Comparison of ENCODE assay signal across 12 cellular contexts in the genomic region with DNA sequence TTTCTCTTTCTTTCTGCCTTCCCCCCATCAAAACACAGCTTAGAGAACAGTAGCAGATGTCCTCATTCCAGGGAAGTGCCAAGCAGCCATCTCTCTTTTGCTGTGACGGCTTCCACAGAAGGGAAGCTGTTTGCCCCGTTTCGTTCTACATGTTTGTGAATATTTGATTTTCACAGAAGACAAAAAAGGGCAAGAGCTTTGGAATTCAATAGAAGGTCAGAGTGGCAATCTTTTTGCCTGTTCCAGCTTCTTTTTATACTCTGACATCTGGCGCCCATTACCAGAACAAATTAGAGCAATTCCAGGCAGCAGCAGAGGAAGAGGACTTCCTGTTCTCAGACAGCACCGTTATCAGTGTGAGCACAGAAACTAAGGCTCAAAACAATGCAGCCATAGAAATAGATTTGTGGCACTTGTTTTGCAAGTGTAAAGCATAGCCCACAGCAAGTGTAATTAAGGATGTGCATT.
DNase-seq lines count a peak whose midpoint lies in the region; ATAC-seq, FAIRE-seq and TF ChIP-seq lines count a peak whose summit lies in the region.
"Had no signal": no experiment of that assay in that cellular context is flagged by ENCODE, and none has a peak within 500 bp of the region (broad histone marks: within the 10 kb centered on the region; RNA-seq: fewer than 3 reads in every experiment).

No MANE protein-coding gene starts in this region.

- DNase-seq in DMS 273 treated with DMSO at 0.1 percent for 48 hours (lab: John Stamatoyannopoulos, UW) (peak; percentile 62), SK-MEL-5 (ENCODE audit: low read depth, low spot score) (peak; percentile 50), endothelial cell of umbilical vein (ENCODE audit: low read depth, low spot score) (peak; percentile 88), neural progenitor cell (ENCODE audit: low spot score) (peak; percentile 14), GM19239 (ENCODE audit: insufficient read length, low spot score) (no peak), GM10266 (ENCODE audit: extremely low spot score) (no peak), osteoblast (ENCODE audit: insufficient read length, low spot score, missing footprints) (no peak)
- DNase-seq: CD8-positive, alpha-beta memory T cell; MG63; T-helper 1 cell had no signal

- no TSS peak for BruUV-seq in endothelial cell of umbilical vein (replicated peaks; lab: Mats Ljungman, UMichigan)

- POLR2A ChIA-PET in endothelial cell of umbilical vein (lab: Charles Lee): no interaction called here

- intact Hi-C loops in endothelial cell of umbilical vein (cut with micrococcal nuclease): loop anchor here (10.0 kb wide), 1 partner anchor 128 kb away; no protein-coding TSS in a partner anchor

- dilution Hi-C loops in endothelial cell of umbilical vein (cut with MboI; ENCODE audit: extremely low pct_ligation_motif_present, low sequenced_read_pairs): no loop called here

- no peak for ATAC-seq in activated T-helper 17 cell treated with anti-CD3 and anti-CD28 coated beads, Interleukin-2, amount 50 U/mL, for 72 hours (replicated peaks)

- peaks cover 8% of the 10 kb centered on the region for H3K4me1 Mint-ChIP-seq in neural progenitor cell
- no peaks in the 10 kb centered on the region for H3K4me1 Mint-ChIP-seq in activated T-helper 17 cell treated with anti-CD3 and anti-CD28 coated beads, Interleukin-2, amount 50 U/mL, for 72 hours
- H3K4me1 Mint-ChIP-seq: CD8-positive, alpha-beta memory T cell had no signal

- H3K79me2 ChIP-seq in endothelial cell of umbilical vein (ENCODE audit: control insufficient read depth, insufficient read depth, low read length): no peaks in the 10 kb centered on the region
- H3K79me2 ChIP-seq in neural progenitor cell (ENCODE audit: low read depth): no peaks in the 10 kb centered on the region
- H3K79me2 ChIP-seq in osteoblast (ENCODE audit: insufficient read depth, low read length): no peaks in the 10 kb centered on the region

- H3K9me3 Mint-ChIP-seq in neural progenitor cell: peaks cover 11% of the 10 kb centered on the region
- H3K9me3 Mint-ChIP-seq in activated T-helper 17 cell treated with anti-CD3 and anti-CD28 coated beads, Interleukin-2, amount 50 U/mL, for 72 hours: peaks cover 11% of the 10 kb centered on the region

- CTCF ChIA-PET in endothelial cell of umbilical vein (lab: Charles Lee): interaction anchor here (0.8 kb wide), 1 partner anchor 149 kb away, joined by 3 read pairs; no protein-coding TSS in a partner anchor

- no peaks in the 10 kb centered on the region for H3K36me3 Mint-ChIP-seq in neural progenitor cell
- no peaks in the 10 kb centered on the region for H3K36me3 Mint-ChIP-seq in activated T-helper 17 cell treated with anti-CD3 and anti-CD28 coated beads, Interleukin-2, amount 50 U/mL, for 72 hours (ENCODE audit: low read depth)
- H3K36me3 Mint-ChIP-seq: CD8-positive, alpha-beta memory T cell had no signal

- in situ Hi-C loops in SK-MEL-5 (cut with HindIII; ENCODE audit: low pct_unique_long_range_greater_than_20kb, low sequenced_read_pairs): no loop called here

- H3K27ac Mint-ChIP-seq in neural progenitor cell: peak overlapping the region; percentile 46
- H3K27ac Mint-ChIP-seq in activated T-helper 17 cell treated with anti-CD3 and anti-CD28 coated beads, Interleukin-2, amount 50 U/mL, for 72 hours: no peak overlapping the region
- H3K27ac Mint-ChIP-seq: CD8-positive, alpha-beta memory T cell had no signal

- TF ChIP-seq CTCF in endothelial cell of umbilical vein (IDR thresholded peaks at IDR 0.05; ENCODE audit: extremely low read depth in 1 of 2, insufficient read depth in 1 of 2, low read depth in 1 of 2, low read length in 2 of 2) (no peak), neural progenitor cell (IDR thresholded peaks at IDR 0.05) (no peak), GM10266 (IDR thresholded peaks at IDR 0.05; ENCODE audit: control insufficient read depth, insufficient read depth, low read depth, missing control alignments) (no peak), osteoblast (IDR thresholded peaks at IDR 0.05; ENCODE audit: extremely low read depth, low read depth, low read length) (no peak)

- TF ChIP-seq POLR2A in endothelial cell of umbilical vein (IDR thresholded peaks at IDR 0.05; ENCODE audit: low read depth, low read length): no peak

- H2AFZ ChIP-seq in endothelial cell of umbilical vein (ENCODE audit: low read depth, low read length): peak overlapping the region; percentile 64
- H2AFZ ChIP-seq in neural progenitor cell (replicated peaks): peak overlapping the region; percentile 99
- H2AFZ ChIP-seq in osteoblast (ENCODE audit: low read length): no peak overlapping the region

- H3K9me3 ChIP-seq in endothelial cell of umbilical vein (replicated peaks; ENCODE audit: control insufficient read depth, insufficient read depth, low read length): no peaks in the 10 kb centered on the region
- no peaks in the 10 kb centered on the region for H3K9me3 ChIP-seq in neural progenitor cell (ENCODE audit: low read depth)
- peaks cover 4% of the 10 kb centered on the region for H3K9me3 ChIP-seq in osteoblast (ENCODE audit: low read depth, low read length)
- H3K9me3 ChIP-seq: MG63 had no signal

- H3K36me3 ChIP-seq in endothelial cell of umbilical vein (ENCODE audit: control insufficient read depth in 2 of 2, extremely low read depth in 1 of 2, insufficient read depth in 2 of 2, low read length in 2 of 2): no peaks in the 10 kb centered on the region
- H3K36me3 ChIP-seq in neural progenitor cell: no peaks in the 10 kb centered on the region
- no peaks in the 10 kb centered on the region for H3K36me3 ChIP-seq in osteoblast (ENCODE audit: insufficient read depth, low read length)
- H3K36me3 ChIP-seq: MG63 had no signal

- H3K9ac ChIP-seq in endothelial cell of umbilical vein (replicated peaks; ENCODE audit: extremely low read depth, insufficient read depth, low read length) (peak overlapping the region; percentile 32), neural progenitor cell (no peak overlapping the region)

- H3K4me2 ChIP-seq in endothelial cell of umbilical vein (ENCODE audit: insufficient read depth, low read length) (peak overlapping the region; percentile 65), neural progenitor cell (peak overlapping the region; percentile 66), osteoblast (ENCODE audit: insufficient read depth, low read length) (no peak overlapping the region)

- FAIRE-seq in endothelial cell of umbilical vein (lab: Jason Lieb, UNC) (peak; percentile 81), GM19239 (lab: Jason Lieb, UNC) (no peak)
- FAIRE-seq: frontal cortex had no signal

- peaks cover 7% of the 10 kb centered on the region for H3K4me1 ChIP-seq in endothelial cell of umbilical vein (ENCODE audit: control insufficient read depth, extremely low read depth, insufficient read depth, low read length)
- peaks cover 18% of the 10 kb centered on the region for H3K4me1 ChIP-seq in neural progenitor cell
- H3K4me1 ChIP-seq in osteoblast (ENCODE audit: insufficient read depth, low read length): no peaks in the 10 kb centered on the region

- no peaks in the 10 kb centered on the region for H3K9me1 ChIP-seq in endothelial cell of umbilical vein (replicated peaks; ENCODE audit: control insufficient read depth, extremely low read depth, insufficient read depth, low read length)

- H3K27me3 ChIP-seq in endothelial cell of umbilical vein (ENCODE audit: control insufficient read depth in 2 of 2, insufficient read depth in 2 of 2, low read length in 2 of 2): no peaks in the 10 kb centered on the region
- no peaks in the 10 kb centered on the region for H3K27me3 ChIP-seq in neural progenitor cell
- no peaks in the 10 kb centered on the region for H3K27me3 ChIP-seq in osteoblast (ENCODE audit: insufficient read depth, low read length)
- H3K27me3 ChIP-seq: MG63 had no signal

- H3K27me3 Mint-ChIP-seq in neural progenitor cell (ENCODE audit: insufficient read depth, low read depth): peaks cover 2% of the 10 kb centered on the region
- no peaks in the 10 kb centered on the region for H3K27me3 Mint-ChIP-seq in activated T-helper 17 cell treated with anti-CD3 and anti-CD28 coated beads, Interleukin-2, amount 50 U/mL, for 72 hours
- H3K27me3 Mint-ChIP-seq: CD8-positive, alpha-beta memory T cell had no signal

- peak overlapping the region in 2 of 3 experiments; percentile 19 to 55 for H3K4me3 ChIP-seq in endothelial cell of umbilical vein (replicated peaks in 1 of 3; ENCODE audit: insufficient read depth in 1 of 3, low read depth in 1 of 3, low read length in 3 of 3)
- H3K4me3 ChIP-seq in neural progenitor cell: no peak overlapping the region
- no peak overlapping the region for H3K4me3 ChIP-seq in osteoblast (ENCODE audit: insufficient read depth, low read length)
- H3K4me3 ChIP-seq: MG63 had no signal

- peak overlapping the region; percentile 13 for H3K4me3 Mint-ChIP-seq in neural progenitor cell
- no peak overlapping the region for H3K4me3 Mint-ChIP-seq in activated T-helper 17 cell treated with anti-CD3 and anti-CD28 coated beads, Interleukin-2, amount 50 U/mL, for 72 hours
- H3K4me3 Mint-ChIP-seq: CD8-positive, alpha-beta memory T cell had no signal

- H4K20me1 ChIP-seq in endothelial cell of umbilical vein (replicated peaks; ENCODE audit: control insufficient read depth, extremely low read depth, insufficient read depth, low read length) (no peaks in the 10 kb centered on the region), neural progenitor cell (ENCODE audit: low read depth) (no peaks in the 10 kb centered on the region), osteoblast (ENCODE audit: insufficient read depth, low read length) (no peaks in the 10 kb centered on the region)

- peaks cover 15% of the 10 kb centered on the region for H3F3A ChIP-seq in neural progenitor cell (ENCODE audit: low read depth)

- H3K27ac ChIP-seq in endothelial cell of umbilical vein (ENCODE audit: insufficient read depth, low read depth, low read length): peak overlapping the region; percentile 35
- peak overlapping the region; percentile 90 for H3K27ac ChIP-seq in neural progenitor cell
- no peak overlapping the region for H3K27ac ChIP-seq in osteoblast (ENCODE audit: low read depth, low read length)

TF ChIP-seq in endothelial cell of umbilical vein, 7 proteins besides CTCF, POLR2A, EP300 and RAD21:
- TF ChIP-seq GATA2 (IDR thresholded peaks at IDR 0.05; ENCODE audit: insufficient read depth, insufficient read length, low read depth, low read length) (no peak), JUN (IDR thresholded peaks at IDR 0.05; ENCODE audit: borderline replicate concordance, insufficient read depth, insufficient read length, low read depth) (no peak), POLR2AphosphoS5 (IDR thresholded peaks at IDR 0.05; ENCODE audit: insufficient read depth, low read depth, low read length) (no peak), MYC (IDR thresholded peaks at IDR 0.05; ENCODE audit: low read depth, low read length) (no peak), EZH2 (IDR thresholded peaks at IDR 0.05; ENCODE audit: borderline replicate concordance, low read depth, low read length, severe bottlenecking) (no peak), FOS (IDR thresholded peaks at IDR 0.05; ENCODE audit: borderline replicate concordance, insufficient read depth, low read length) (no peak)
- TF ChIP-seq, protein P1, sequence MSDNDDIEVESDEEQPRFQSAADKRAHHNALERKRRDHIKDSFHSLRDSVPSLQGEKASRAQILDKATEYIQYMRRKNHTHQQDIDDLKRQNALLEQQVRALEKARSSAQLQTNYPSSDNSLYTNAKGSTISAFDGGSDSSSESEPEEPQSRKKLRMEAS (IDR thresholded peaks at IDR 0.05; ENCODE audit: insufficient read depth, insufficient read length): no peak

Comparison
In these comparisons a context has a peak if more than half of its experiments do, and no peak if none do; other contexts are left out.
1. DNase-seq: peak in DMS 273 treated with DMSO at 0.1 percent for 48 hours (single experiment), SK-MEL-5 (single experiment), endothelial cell of umbilical vein (single experiment) and neural progenitor cell (single experiment); none in GM19239 (single experiment), GM10266 (single experiment) and osteoblast (single experiment).
2. H3K4me3 ChIP-seq: peak in endothelial cell of umbilical vein (2 of 3); none in neural progenitor cell (single experiment) and osteoblast (single experiment).